Comparison of ENCODE assay signal across 8 cellular contexts in genomic region chr1:3625151-3625907, GRCh38. TPM values are rescaled to one million over a fixed set of nuclear protein-coding genes. Genes with fewer than 3 reads are reported as not detected.
A peak's percentile ranks its signal among the peaks of the same experiment; 100 is the strongest.
DNase-seq lines count a peak whose midpoint lies in the region; ATAC-seq and TF ChIP-seq lines count a peak whose summit lies in the region.

No MANE protein-coding gene starts in this region.

- peak overlapping the region; percentile 44 for H3K4me2 ChIP-seq in SU-DHL-6 (ENCODE audit: low read depth, low read length, poor library complexity, severe bottlenecking)

- H3K9me3 ChIP-seq in SU-DHL-6 (ENCODE audit: insufficient read depth, low read length) (no peaks in the 10 kb centered on the region), tibial artery (no peaks in the 10 kb centered on the region)

- peaks cover 0 to 35% (median 21%) of the 10 kb centered on the region in 4 donors for H3K4me1 ChIP-seq in tibial artery

- intact Hi-C loops in dorsolateral prefrontal cortex (cut with DNase I) (loop anchor here (5.0 to 10.0 kb wide), 2 partner anchors 169 to 172 kb away; partner anchors contain the start of gene LRRC47 (in 2 of the 2)), tibial artery (cut with DNase I; ENCODE audit: low total_unique reads) (no loop called here)

- no peaks in the 10 kb centered on the region for H4K20me1 ChIP-seq in SU-DHL-6 (ENCODE audit: low read depth, low read length)

- peak; percentile 23 for DNase-seq in stimulated activated CD4-positive, alpha-beta T cell treated with anti-CD3 and anti-CD28 coated beads, Interleukin-4, amount 100 ng/mL, for 24 hours
- no peak for DNase-seq in stimulated activated CD4-positive, alpha-beta T cell treated with anti-CD3 and anti-CD28 coated beads, Interleukin-4, amount 100 ng/mL, for 4 hours
- peak in 1 of 10 donors; percentile 35 for DNase-seq in dorsolateral prefrontal cortex
- peak; percentile 64 to 75 for DNase-seq in lung microvascular endothelial cell (ENCODE audit: low read depth in 2 of 2)
- DNase-seq in tibial artery: no peak
- no peak for DNase-seq in cortex of kidney (lab: John Stamatoyannopoulos, UW)

- no peaks in the 10 kb centered on the region for H3K36me3 ChIP-seq in SU-DHL-6 (ENCODE audit: low read length)
- peaks cover 28 to 33% (median 30%) of the 10 kb centered on the region in 3 donors for H3K36me3 ChIP-seq in tibial artery

- H3K4me3 ChIP-seq in SU-DHL-6 (ENCODE audit: insufficient read depth, low read length, poor library complexity, severe bottlenecking) (peak overlapping the region; percentile 42), dorsolateral prefrontal cortex (peak overlapping the region; percentile 66 to 100 (median 96)), tibial artery (peak overlapping the region; percentile 72 to 97)

- H3K27ac ChIP-seq in SU-DHL-6 (ENCODE audit: low read depth, low read length) (no peak overlapping the region), dorsolateral prefrontal cortex (peak overlapping the region in 46 of 59 donors; percentile 9 to 93 (median 69)), tibial artery (peak overlapping the region; percentile 78 to 90)

- TF ChIP-seq CTCF in SU-DHL-6 (IDR thresholded peaks at IDR 0.05; ENCODE audit: insufficient read depth, low read length, poor library complexity, severe bottlenecking) (no peak), dorsolateral prefrontal cortex (IDR thresholded peaks at IDR 0.05 in 54 of 56, conservative IDR thresholded peaks at IDR 0.05 in 2 of 56; ENCODE audit: low read depth in 1 of 56, partially characterized antibody in 56 of 56) (no peak), tibial artery (IDR thresholded peaks at IDR 0.05) (no peak)

- no peak overlapping the region for H2AFZ ChIP-seq in SU-DHL-6 (ENCODE audit: low read depth, low read length, severe bottlenecking)

- no peaks in the 10 kb centered on the region for H3K9me2 ChIP-seq in SU-DHL-6 (replicated peaks; ENCODE audit: insufficient read depth, low read length)

- H3K9ac ChIP-seq in SU-DHL-6 (ENCODE audit: low read length): peak overlapping the region; percentile 41

- peak; percentile 16 for ATAC-seq in HG03354 (IDR thresholded peaks at IDR 0.05; ENCODE audit: poor library complexity, severe bottlenecking, unreplicated experiment)

- H3K79me2 ChIP-seq in SU-DHL-6 (ENCODE audit: insufficient read depth, low read length): no peaks in the 10 kb centered on the region

- H3F3A ChIP-seq in SU-DHL-6 (ENCODE audit: insufficient read depth): no peaks in the 10 kb centered on the region

- H3K27me3 ChIP-seq in SU-DHL-6 (ENCODE audit: low read length) (no peaks in the 10 kb centered on the region), dorsolateral prefrontal cortex (no peaks in the 10 kb centered on the region), tibial artery (no peaks in the 10 kb centered on the region)

RNA-seq across cellular contexts. Expression of gene TPRG1L, which starts 0.5 kb away (rescaled TPM):
- total RNA-seq in dorsolateral prefrontal cortex (100 to 1,000 TPM in 101 of 120 experiments, 10 to 100 TPM in 19; 52.0 to 163 (median 121) TPM), lung microvascular endothelial cell (26.2 and 28.6 TPM in 2 replicates)

RNA-seq across cellular contexts. Expression of gene MEGF6, which starts 14.0 kb away (rescaled TPM):
- total RNA-seq in dorsolateral prefrontal cortex (10 to 100 TPM in 11 of 120 experiments, 1 to 10 TPM in 109; 1.1 to 14.8 (median 6.1) TPM), lung microvascular endothelial cell (53.8 and 212 TPM in 2 replicates)

RNA-seq across cellular contexts. Expression of gene WRAP73, which starts 24.6 kb away (rescaled TPM):
- total RNA-seq in dorsolateral prefrontal cortex (10 to 100 TPM; 13.3 to 33.0 (median 22.0) TPM), lung microvascular endothelial cell (11.1 and 14.7 TPM in 2 replicates)

RNA-seq across cellular contexts. Expression of gene TP73, which starts 27.0 kb away (rescaled TPM):
- total RNA-seq in dorsolateral prefrontal cortex (under 1 TPM in 65 of 120 experiments, not detected in 55; 0.10 to 0.85 (median 0.25) TPM), lung microvascular endothelial cell (under 0.01 TPM in 1 of 2 replicates, not detected in the other)

Comparison
In these comparisons a context has a peak if more than half of its experiments do, and no peak if none do; other contexts are left out.
1. DNase-seq: peak in stimulated activated CD4-positive, alpha-beta T cell treated with anti-CD3 and anti-CD28 coated beads, Interleukin-4, amount 100 ng/mL, for 24 hours (single experiment) and lung microvascular endothelial cell (2 of 2); none in stimulated activated CD4-positive, alpha-beta T cell treated with anti-CD3 and anti-CD28 coated beads, Interleukin-4, amount 100 ng/mL, for 4 hours (0 of 2), tibial artery (0 of 2) and cortex of kidney (single experiment).
2. H3K4me3 ChIP-seq: peak in every context shown above with its lines; median percentile 96 in dorsolateral prefrontal cortex; 84 in tibial artery; 42 in SU-DHL-6.